In the genomic region with DNA sequence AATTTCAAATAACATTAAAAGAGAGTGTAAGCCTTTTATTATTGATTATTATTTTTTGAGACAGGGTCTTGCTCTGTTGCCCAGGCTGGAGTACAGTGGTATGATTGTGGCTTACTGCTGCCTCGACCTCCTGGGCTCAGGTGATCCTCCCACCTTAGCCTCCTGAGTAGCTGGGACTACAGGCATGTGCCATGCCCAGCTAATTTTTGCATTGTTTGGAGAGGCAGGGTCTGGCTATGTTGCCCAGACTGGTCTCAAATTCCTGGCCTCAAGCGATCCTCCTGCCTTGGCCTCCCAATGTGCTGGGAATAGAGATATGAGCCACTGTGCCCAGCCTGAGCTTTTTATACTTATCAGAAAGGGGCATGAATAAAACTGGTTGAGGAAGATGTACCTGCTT, we compare ENCODE assay signal across 5 cellular contexts. TPM values are rescaled to one million over a fixed set of nuclear protein-coding genes. Genes with fewer than 3 reads are reported as not detected.
"Had no signal": no experiment of that assay in that cellular context is flagged by ENCODE, and none has a peak within 500 bp of the region (broad histone marks: within the 10 kb centered on the region; RNA-seq: fewer than 3 reads in every experiment).

No MANE protein-coding gene starts in this region.

RNA-seq across cellular contexts. Expression of a gene that starts 57.0 kb away (rescaled TPM):
- total RNA-seq: stomach, temporal lobe, thoracic aorta, urinary bladder, vagina had no signal
